Comparison of ENCODE assay signal across 1 cellular context in the genomic region with DNA sequence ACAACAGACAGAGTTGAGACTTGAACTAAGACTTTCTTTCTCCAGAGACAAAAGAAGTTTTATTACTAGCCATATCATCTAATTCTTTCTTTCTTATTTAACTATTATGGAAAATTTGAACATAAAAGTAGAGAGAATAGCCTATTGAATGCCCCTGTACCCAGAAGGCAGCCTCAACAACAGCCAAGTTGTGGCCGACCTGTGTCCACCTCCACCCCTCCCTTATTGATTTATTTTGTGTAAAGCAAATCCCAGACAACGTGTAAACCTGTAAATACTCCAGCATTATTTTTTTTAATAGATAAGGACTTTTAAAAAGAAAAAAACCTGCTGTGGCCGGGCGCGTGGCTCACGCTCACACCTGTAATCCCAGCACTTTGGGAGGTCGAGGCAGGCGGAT.
TF ChIP-seq lines count a peak whose summit lies in the region.

No MANE protein-coding gene starts in this region.

TF ChIP-seq in GM23338, 12 proteins besides CTCF, POLR2A, EP300 and RAD21 (continued from another document):
- TF ChIP-seq, protein P1, sequence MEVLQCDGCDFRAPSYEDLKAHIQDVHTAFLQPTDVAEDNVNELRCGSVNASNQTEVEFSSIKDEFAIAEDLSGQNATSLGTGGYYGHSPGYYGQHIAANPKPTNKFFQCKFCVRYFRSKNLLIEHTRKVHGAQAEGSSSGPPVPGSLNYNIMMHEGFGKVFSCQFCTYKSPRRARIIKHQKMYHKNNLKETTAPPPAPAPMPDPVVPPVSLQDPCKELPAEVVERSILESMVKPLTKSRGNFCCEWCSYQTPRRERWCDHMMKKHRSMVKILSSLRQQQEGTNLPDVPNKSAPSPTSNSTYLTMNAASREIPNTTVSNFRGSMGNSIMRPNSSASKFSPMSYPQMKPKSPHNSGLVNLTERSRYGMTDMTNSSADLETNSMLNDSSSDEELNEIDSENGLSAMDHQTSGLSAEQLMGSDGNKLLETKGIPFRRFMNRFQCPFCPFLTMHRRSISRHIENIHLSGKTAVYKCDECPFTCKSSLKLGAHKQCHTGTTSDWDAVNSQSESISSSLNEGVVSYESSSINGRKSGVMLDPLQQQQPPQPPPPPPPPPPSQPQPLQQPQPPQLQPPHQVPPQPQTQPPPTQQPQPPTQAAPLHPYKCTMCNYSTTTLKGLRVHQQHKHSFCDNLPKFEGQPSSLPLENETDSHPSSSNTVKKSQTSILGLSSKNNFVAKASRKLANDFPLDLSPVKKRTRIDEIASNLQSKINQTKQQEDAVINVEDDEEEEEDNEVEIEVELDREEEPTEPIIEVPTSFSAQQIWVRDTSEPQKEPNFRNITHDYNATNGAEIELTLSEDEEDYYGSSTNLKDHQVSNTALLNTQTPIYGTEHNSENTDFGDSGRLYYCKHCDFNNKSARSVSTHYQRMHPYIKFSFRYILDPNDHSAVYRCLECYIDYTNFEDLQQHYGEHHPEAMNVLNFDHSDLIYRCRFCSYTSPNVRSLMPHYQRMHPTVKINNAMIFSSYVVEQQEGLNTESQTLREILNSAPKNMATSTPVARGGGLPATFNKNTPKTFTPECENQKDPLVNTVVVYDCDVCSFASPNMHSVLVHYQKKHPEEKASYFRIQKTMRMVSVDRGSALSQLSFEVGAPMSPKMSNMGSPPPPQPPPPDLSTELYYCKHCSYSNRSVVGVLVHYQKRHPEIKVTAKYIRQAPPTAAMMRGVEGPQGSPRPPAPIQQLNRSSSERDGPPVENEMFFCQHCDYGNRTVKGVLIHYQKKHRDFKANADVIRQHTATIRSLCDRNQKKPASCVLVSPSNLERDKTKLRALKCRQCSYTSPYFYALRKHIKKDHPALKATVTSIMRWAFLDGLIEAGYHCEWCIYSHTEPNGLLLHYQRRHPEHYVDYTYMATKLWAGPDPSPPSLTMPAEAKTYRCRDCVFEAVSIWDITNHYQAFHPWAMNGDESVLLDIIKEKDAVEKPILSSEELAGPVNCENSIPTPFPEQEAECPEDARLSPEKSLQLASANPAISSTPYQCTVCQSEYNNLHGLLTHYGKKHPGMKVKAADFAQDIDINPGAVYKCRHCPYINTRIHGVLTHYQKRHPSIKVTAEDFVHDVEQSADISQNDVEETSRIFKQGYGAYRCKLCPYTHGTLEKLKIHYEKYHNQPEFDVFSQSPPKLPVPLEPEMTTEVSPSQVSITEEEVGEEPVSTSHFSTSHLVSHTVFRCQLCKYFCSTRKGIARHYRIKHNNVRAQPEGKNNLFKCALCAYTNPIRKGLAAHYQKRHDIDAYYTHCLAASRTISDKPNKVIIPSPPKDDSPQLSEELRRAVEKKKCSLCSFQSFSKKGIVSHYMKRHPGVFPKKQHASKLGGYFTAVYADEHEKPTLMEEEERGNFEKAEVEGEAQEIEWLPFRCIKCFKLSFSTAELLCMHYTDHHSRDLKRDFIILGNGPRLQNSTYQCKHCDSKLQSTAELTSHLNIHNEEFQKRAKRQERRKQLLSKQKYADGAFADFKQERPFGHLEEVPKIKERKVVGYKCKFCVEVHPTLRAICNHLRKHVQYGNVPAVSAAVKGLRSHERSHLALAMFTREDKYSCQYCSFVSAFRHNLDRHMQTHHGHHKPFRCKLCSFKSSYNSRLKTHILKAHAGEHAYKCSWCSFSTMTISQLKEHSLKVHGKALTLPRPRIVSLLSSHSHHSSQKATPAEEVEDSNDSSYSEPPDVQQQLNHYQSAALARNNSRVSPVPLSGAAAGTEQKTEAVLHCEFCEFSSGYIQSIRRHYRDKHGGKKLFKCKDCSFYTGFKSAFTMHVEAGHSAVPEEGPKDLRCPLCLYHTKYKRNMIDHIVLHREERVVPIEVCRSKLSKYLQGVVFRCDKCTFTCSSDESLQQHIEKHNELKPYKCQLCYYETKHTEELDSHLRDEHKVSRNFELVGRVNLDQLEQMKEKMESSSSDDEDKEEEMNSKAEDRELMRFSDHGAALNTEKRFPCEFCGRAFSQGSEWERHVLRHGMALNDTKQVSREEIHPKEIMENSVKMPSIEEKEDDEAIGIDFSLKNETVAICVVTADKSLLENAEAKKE (CRISPR knock-in tag; IDR thresholded peaks at IDR 0.05): no peak
- no peak for TF ChIP-seq CREB1 (CRISPR knock-in tag; IDR thresholded peaks at IDR 0.05; ENCODE audit: low read depth)
